Comparison of ENCODE assay signal across 9 cellular contexts in genomic region chr2:1390118-1390517, GRCh38. TPM values are rescaled to one million over a fixed set of nuclear protein-coding genes. Genes with fewer than 3 reads are reported as not detected.
"Had no signal": no experiment of that assay in that cellular context is flagged by ENCODE, and none has a peak within 500 bp of the region (broad histone marks: within the 10 kb centered on the region; RNA-seq: fewer than 3 reads in every experiment).

No MANE protein-coding gene starts in this region.

RNA-seq across cellular contexts. Expression of gene TPO, which starts 23.1 kb away (rescaled TPM):
- total RNA-seq: activated B cell treated with CpG ODN at 0.5 μM for 24 hours; activated CD4-positive, alpha-beta memory T cell treated with anti-CD3 and anti-CD28 coated beads for 36 hours; activated CD4-positive, alpha-beta T cell treated with anti-CD3 and anti-CD28 coated beads for 36 hours; activated CD4-positive, alpha-beta T cell treated with anti-CD3 and anti-CD28 coated beads, Interleukin-2, amount 10 ng/mL, durations not matched to agents 24 days and 14 days; activated CD8-positive, alpha-beta memory T cell treated with anti-CD3 and anti-CD28 coated beads for 36 hours; activated CD8-positive, alpha-beta T cell treated with anti-CD3 and anti-CD28 coated beads for 36 hours; activated CD8-positive, alpha-beta T cell treated with anti-CD3 and anti-CD28 coated beads, Interleukin-2, amount 10 ng/mL, durations not matched to agents 7 days and 5 days; T-helper 1 cell treated with Interleukin-12 subunit alpha and Interleukin-12 subunit beta and Interleukin-4 antibody, amounts not matched to agents 30 ng/mL and 1 ng/mL, for 36 hours; WTC11 had no signal
